In genomic region chr11:63574856-63575602, GRCh38 we compare ENCODE assay signal across 9 cellular contexts. TPM values are rescaled to one million over a fixed set of nuclear protein-coding genes. Genes with fewer than 3 reads are reported as not detected.
DNase-seq lines count a peak whose midpoint lies in the region; ATAC-seq, FAIRE-seq and TF ChIP-seq lines count a peak whose summit lies in the region.
"Had no signal": no experiment of that assay in that cellular context is flagged by ENCODE, and none has a peak within 500 bp of the region (broad histone marks: within the 10 kb centered on the region; RNA-seq: fewer than 3 reads in every experiment).

No MANE protein-coding gene starts in this region.

- peak overlapping the region; percentile 70 for H3K4me3 Mint-ChIP-seq in osteocyte (ENCODE audit: unreplicated experiment)

- no peak for FAIRE-seq in H54 (lab: Jason Lieb, UNC)

- peak overlapping the region; percentile 93 for H3K27ac Mint-ChIP-seq in osteocyte (ENCODE audit: unreplicated experiment)

- in situ Hi-C loops in Panc1 (cut with HindIII; ENCODE audit: low pct_unique_long_range_greater_than_20kb, low sequenced_read_pairs), result no loop called here

- H3K4me3 ChIP-seq in Panc1 (ENCODE audit: low read depth in 2 of 2, low read length in 2 of 2), result peak overlapping the region; percentile 19 to 44; a peak in 3 of 4 replicates

- POLR2A ChIA-PET in Panc1 (lab: Charles Lee), result no interaction called here

- no peaks in the 10 kb centered on the region for H3K9me3 Mint-ChIP-seq in osteocyte (ENCODE audit: unreplicated experiment)

- H3K4me1 ChIP-seq in Panc1 (ENCODE audit: control insufficient read depth, insufficient read depth, low read length), result peaks cover 7% of the 10 kb centered on the region

- peaks cover 14% of the 10 kb centered on the region for H3K4me1 Mint-ChIP-seq in osteocyte (ENCODE audit: unreplicated experiment)

- BruUV-seq in Panc1 (replicated peaks; lab: Mats Ljungman, UMichigan), result no TSS peak

- H3K27ac ChIP-seq in Panc1 (ENCODE audit: low read length), result peak overlapping the region; percentile 62

- no peak for TF ChIP-seq POLR2A in H54 (IDR thresholded peaks at IDR 0.05; ENCODE audit: low read depth, low read length)

- peaks cover 17% of the 10 kb centered on the region for H3K27me3 Mint-ChIP-seq in osteocyte (ENCODE audit: unreplicated experiment)

- H3K9me3 ChIP-seq in Panc1 (ENCODE audit: control insufficient read depth, insufficient read depth, low read depth, low read length), result no peaks in the 10 kb centered on the region

- peaks cover 8% of the 10 kb centered on the region for H3K36me3 Mint-ChIP-seq in osteocyte (ENCODE audit: unreplicated experiment)

- intact Hi-C loops in Panc1 (cut with micrococcal nuclease; ENCODE audit: unreplicated experiment), result no loop called here
- intact Hi-C loops in posterior vena cava (cut with DNase I), result no loop called here

- H3K36me3 ChIP-seq in Panc1 (ENCODE audit: control insufficient read depth, insufficient read depth, low read length), result no peaks in the 10 kb centered on the region

- TF ChIP-seq CTCF in Panc1 (IDR thresholded peaks at IDR 0.05), result no peak
- no peak for TF ChIP-seq CTCF in osteocyte (IDR thresholded peaks at IDR 0.05)

- no peaks in the 10 kb centered on the region; the same call in 1 of the 2 replicates for H3K27me3 ChIP-seq in Panc1 (ENCODE audit: control insufficient read depth, insufficient read depth, low read length)

- CTCF ChIA-PET in Panc1 (lab: Charles Lee), result no interaction called here

- DNase-seq in AG20443 (ENCODE audit: low spot score) (peak; percentile 50), Panc1 (ENCODE audit: low read depth, low spot score) (no peak), fibroblast of gingiva (ENCODE audit: low read depth) (peak; percentile 14), osteocyte (ENCODE audit: extremely low spot score, unreplicated experiment) (peak; percentile 66), posterior vena cava (ENCODE audit: low spot score) (no peak), NCI-H1417 treated with DMSO at 0.1 percent for 48 hours (lab: John Stamatoyannopoulos, UW) (no peak), activated gamma-delta T cell treated with Interleukin-2 at 50 U/mL for 16 hours (no peak), H54 (ENCODE audit: insufficient read length, low spot score) (no peak)

- peak; percentile 66 for ATAC-seq in Panc1

RNA-seq across cellular contexts. Expression of gene PLAAT2, which starts 11.8 kb away (rescaled TPM):
- total RNA-seq in Panc1 (2021; ENCODE audit: unreplicated experiment), result not detected
- polyA plus RNA-seq in Panc1 (2012; ENCODE audit: insufficient read length), result not detected
- total RNA-seq in osteocyte, result not detected in 2 replicates
- total RNA-seq in posterior vena cava, result not detected
- total RNA-seq: G401 had no signal

RNA-seq across cellular contexts. Expression of gene PLAAT4, which starts 38.4 kb away (rescaled TPM):
- total RNA-seq in Panc1 (2021; ENCODE audit: unreplicated experiment) (15.2 TPM), osteocyte (7.3 and 8.5 TPM in 2 replicates), posterior vena cava (10 to 100 TPM; 11.5 to 19.3 TPM)
- 5.7 TPM for polyA plus RNA-seq in Panc1 (2012; ENCODE audit: insufficient read length)
- total RNA-seq: G401 had no signal

RNA-seq across cellular contexts. Expression of gene PLAAT3, which starts 39.2 kb away (rescaled TPM):
- total RNA-seq in Panc1 (2021; ENCODE audit: unreplicated experiment) (32.6 TPM), osteocyte (19.0 and 20.0 TPM in 2 replicates), posterior vena cava (10 to 100 TPM; 31.8 to 42.4 TPM)
- 49.0 TPM for polyA plus RNA-seq in Panc1 (2012; ENCODE audit: insufficient read length)

Comparison
In these comparisons a context has a peak if more than half of its experiments do, and no peak if none do; other contexts are left out.
1. DNase-seq: peak in AG20443 (single experiment), fibroblast of gingiva (single experiment) and osteocyte (single experiment); none in Panc1 (single experiment), posterior vena cava (single experiment), NCI-H1417 treated with DMSO at 0.1 percent for 48 hours (single experiment), activated gamma-delta T cell treated with Interleukin-2 at 50 U/mL for 16 hours (single experiment) and H54 (single experiment).